15 cellular contexts compared by ENCODE assay signal in the genomic region with DNA sequence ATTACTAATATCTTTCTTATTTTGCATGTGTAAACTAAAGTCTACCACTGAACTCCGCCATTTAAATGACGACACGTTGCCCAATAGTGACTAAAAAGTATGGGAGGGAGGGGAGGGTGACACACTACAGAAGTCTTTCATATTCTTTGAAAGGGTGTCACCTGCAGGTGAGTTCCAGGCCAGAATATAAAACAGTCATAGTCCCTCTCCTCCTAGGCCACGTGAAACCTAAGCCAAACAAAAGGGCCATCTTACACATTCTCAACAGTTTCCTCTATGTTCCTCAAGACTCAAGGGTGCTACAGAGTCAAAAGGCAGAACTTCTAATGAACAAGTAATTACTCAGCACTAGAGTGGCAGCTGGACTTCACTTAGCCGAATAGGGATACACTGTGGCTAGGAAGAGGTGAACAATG. TPM values are rescaled to one million over a fixed set of nuclear protein-coding genes. Genes with fewer than 3 reads are reported as not detected.
DNase-seq lines count a peak whose midpoint lies in the region; ATAC-seq and TF ChIP-seq lines count a peak whose summit lies in the region.
"Had no signal": no experiment of that assay in that cellular context is flagged by ENCODE, and none has a peak within 500 bp of the region (broad histone marks: within the 10 kb centered on the region; RNA-seq: fewer than 3 reads in every experiment).

No MANE protein-coding gene starts in this region.

- H3K27me3 ChIP-seq in GM23338 (ENCODE audit: insufficient read depth) (no peaks in the 10 kb centered on the region), lower lobe of right lung (ENCODE audit: low read depth) (no peaks in the 10 kb centered on the region), gastroesophageal sphincter (no peaks in the 10 kb centered on the region)
- H3K27me3 ChIP-seq: thyroid gland had no signal

- WGBS in gastroesophageal sphincter (ENCODE audit: low coverage in 1 of 2), 2 donors, result 100% methylated on average over 4 to 5 of the region's 5 CpGs

- no peak overlapping the region for H3K27ac Mint-ChIP-seq in GM23338
- H3K27ac Mint-ChIP-seq in activated naive CD4-positive, alpha-beta T cell treated with anti-CD3 and anti-CD28 coated beads, Interleukin-2, amount 50 U/mL, for 72 hours, result peak overlapping the region in 1 of 2 donors; percentile 85

- H3K4me2 ChIP-seq in GM23338, result peak overlapping the region; percentile 72; the same call in 1 of the 2 replicates

- no peak for TF ChIP-seq EP300 in gastroesophageal sphincter (IDR thresholded peaks at IDR 0.05)

- no peak overlapping the region for H3K27ac ChIP-seq in GM23338 (ENCODE audit: low read depth)
- no peak overlapping the region for H3K27ac ChIP-seq in lower lobe of right lung
- H3K27ac ChIP-seq in gastroesophageal sphincter, result no peak overlapping the region
- H3K27ac ChIP-seq: SK-N-MC, thyroid gland had no signal

- TF ChIP-seq CTCF in GM23338 (conservative IDR thresholded peaks at IDR 0.05; ENCODE audit: low read depth in 2 of 2), result peak in 1 of 2 experiments; percentile 30; a peak in 2 of 4 replicates
- no peak for TF ChIP-seq CTCF in lower lobe of right lung (IDR thresholded peaks at IDR 0.05)
- TF ChIP-seq CTCF in gastroesophageal sphincter (IDR thresholded peaks at IDR 0.05), result no peak

- H3K79me2 ChIP-seq in GM23338 (replicated peaks; ENCODE audit: insufficient read depth), result peaks cover 84% of the 10 kb centered on the region

- peaks cover 79% of the 10 kb centered on the region for H3K4me1 Mint-ChIP-seq in GM23338

- H3K9me2 ChIP-seq in GM23338 (ENCODE audit: insufficient read depth), result no peaks in the 10 kb centered on the region

- H3K4me3 ChIP-seq in GM23338, result no peak overlapping the region
- H3K4me3 ChIP-seq in lower lobe of right lung, result no peak overlapping the region
- no peak overlapping the region for H3K4me3 ChIP-seq in gastroesophageal sphincter
- H3K4me3 ChIP-seq: SK-N-MC, thyroid gland had no signal

- peaks cover 25% of the 10 kb centered on the region for H4K20me1 ChIP-seq in GM23338 (replicated peaks; ENCODE audit: insufficient read depth)

- intact Hi-C loops in lower lobe of right lung (cut with DNase I), result loop anchor here (10.0 kb wide), 1 partner anchor 157 kb away; no protein-coding TSS in a partner anchor

- ATAC-seq in GM23338, result no peak
- ATAC-seq in activated naive CD4-positive, alpha-beta T cell treated with anti-CD3 and anti-CD28 coated beads, Interleukin-2, amount 50 U/mL, for 72 hours, result peak; percentile 24 to 32
- peak; percentile 81 to 90 for ATAC-seq in lower lobe of right lung
- no peak for ATAC-seq in gastroesophageal sphincter
- no peak for ATAC-seq in GM19351 (IDR thresholded peaks at IDR 0.05; ENCODE audit: unreplicated experiment)

- no peak for TF ChIP-seq POLR2A in gastroesophageal sphincter (IDR thresholded peaks at IDR 0.05)

- H3K4me1 ChIP-seq in GM23338 (ENCODE audit: insufficient read depth), result peaks cover 90% of the 10 kb centered on the region
- peaks cover 83% of the 10 kb centered on the region for H3K4me1 ChIP-seq in lower lobe of right lung
- H3K4me1 ChIP-seq in gastroesophageal sphincter, result peaks cover 0 to 61% (median 6%) of the 10 kb centered on the region in 3 donors

- H3K9me3 ChIP-seq in lower lobe of right lung, result no peaks in the 10 kb centered on the region
- no peaks in the 10 kb centered on the region for H3K9me3 ChIP-seq in gastroesophageal sphincter
- H3K9me3 ChIP-seq: thyroid gland had no signal

- no peaks in the 10 kb centered on the region for H3K36me3 ChIP-seq in GM23338 (ENCODE audit: insufficient read depth)
- no peaks in the 10 kb centered on the region for H3K36me3 ChIP-seq in lower lobe of right lung
- H3K36me3 ChIP-seq in gastroesophageal sphincter, result no peaks in the 10 kb centered on the region
- H3K36me3 ChIP-seq: thyroid gland had no signal

- H3K9me3 Mint-ChIP-seq in GM23338, result no peaks in the 10 kb centered on the region
- H3K9me3 Mint-ChIP-seq in activated naive CD4-positive, alpha-beta T cell treated with anti-CD3 and anti-CD28 coated beads, Interleukin-2, amount 50 U/mL, for 72 hours, result no peaks in the 10 kb centered on the region
- H3K9me3 Mint-ChIP-seq: activated naive CD8-positive, alpha-beta T cell treated with anti-CD3 and anti-CD28 coated beads, Interleukin-2, amount 10 ng/mL, durations not matched to agents 7 days and 5 days had no signal

- no peak overlapping the region for H3K4me3 Mint-ChIP-seq in GM23338

- no peak overlapping the region for H2AFZ ChIP-seq in GM23338

- H3F3A ChIP-seq in GM23338 (replicated peaks; ENCODE audit: low read depth), result no peaks in the 10 kb centered on the region

- DNase-seq in COLO668 (lab: John Stamatoyannopoulos, UW; ENCODE audit: unreplicated experiment), result peak; percentile 26
- no peak for DNase-seq in GM23338 (ENCODE audit: low spot score)
- DNase-seq in activated naive CD4-positive, alpha-beta T cell treated with anti-CD3 and anti-CD28 coated beads, Interleukin-2, amount 50 U/mL, for 72 hours (ENCODE audit: low spot score in 2 of 2), result no peak
- DNase-seq in lower lobe of right lung, result no peak
- DNase-seq in NCI-H146 (lab: John Stamatoyannopoulos, UW), result no peak
- DNase-seq in NCI-H1694 treated with DMSO at 0.1 percent for 48 hours (lab: John Stamatoyannopoulos, UW), result no peak
- DNase-seq: activated CD4-positive, CD25-positive, alpha-beta regulatory T cell treated with anti-CD3 and anti-CD28 coated beads, Interleukin-2, amount 50 U/mL, for 72 hours; activated naive CD8-positive, alpha-beta T cell treated with anti-CD3 and anti-CD28 coated beads, Interleukin-2, amount 10 ng/mL, durations not matched to agents 7 days and 5 days; COR-L47; cortex of kidney; NCI-H1048; thyroid gland had no signal

- H3K36me3 Mint-ChIP-seq in GM23338 (ENCODE audit: low read depth), result no peaks in the 10 kb centered on the region
- H3K36me3 Mint-ChIP-seq in activated naive CD4-positive, alpha-beta T cell treated with anti-CD3 and anti-CD28 coated beads, Interleukin-2, amount 50 U/mL, for 72 hours, result peaks cover 7 to 24% of the 10 kb centered on the region in 2 donors

- H3K27me3 Mint-ChIP-seq in GM23338 (ENCODE audit: insufficient read depth, low read depth, poor library complexity), result peaks cover 10% of the 10 kb centered on the region
- H3K27me3 Mint-ChIP-seq: activated naive CD8-positive, alpha-beta T cell treated with anti-CD3 and anti-CD28 coated beads, Interleukin-2, amount 10 ng/mL, durations not matched to agents 7 days and 5 days had no signal

TF ChIP-seq in GM23338, 12 proteins besides CTCF, POLR2A, EP300 and RAD21 (continues in another document):
- TF ChIP-seq, protein P1, sequence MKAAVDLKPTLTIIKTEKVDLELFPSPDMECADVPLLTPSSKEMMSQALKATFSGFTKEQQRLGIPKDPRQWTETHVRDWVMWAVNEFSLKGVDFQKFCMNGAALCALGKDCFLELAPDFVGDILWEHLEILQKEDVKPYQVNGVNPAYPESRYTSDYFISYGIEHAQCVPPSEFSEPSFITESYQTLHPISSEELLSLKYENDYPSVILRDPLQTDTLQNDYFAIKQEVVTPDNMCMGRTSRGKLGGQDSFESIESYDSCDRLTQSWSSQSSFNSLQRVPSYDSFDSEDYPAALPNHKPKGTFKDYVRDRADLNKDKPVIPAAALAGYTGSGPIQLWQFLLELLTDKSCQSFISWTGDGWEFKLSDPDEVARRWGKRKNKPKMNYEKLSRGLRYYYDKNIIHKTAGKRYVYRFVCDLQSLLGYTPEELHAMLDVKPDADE (IDR thresholded peaks at IDR 0.05), result no peak
- TF ChIP-seq EZH2phosphoT487 (IDR thresholded peaks at IDR 0.05; ENCODE audit: unreplicated experiment) (no peak), POLR2AphosphoS5 (IDR thresholded peaks at IDR 0.05; ENCODE audit: low read depth) (no peak), EZH2 (IDR thresholded peaks at IDR 0.05; ENCODE audit: low read depth, unreplicated experiment) (no peak), ZNF331 (CRISPR knock-in tag; IDR thresholded peaks at IDR 0.05; ENCODE audit: low read depth) (no peak), ZNF114 (CRISPR knock-in tag; IDR thresholded peaks at IDR 0.05) (no peak), NANOG (IDR thresholded peaks at IDR 0.05; ENCODE audit: borderline replicate concordance) (no peak)

RNA-seq across cellular contexts. Expression of gene CEMIP2, which starts 6.4 kb away (rescaled TPM):
- 70.4 and 76.7 TPM in 2 replicates for total RNA-seq in GM23338 (2014; rRNA removed; shearing (Covaris generic))
- polyA plus RNA-seq in GM23338 (2016; fragmentation: Nextera tagmentation; extraction: Ambion mirVana), result 23.0 and 23.8 TPM in 2 replicates
- 10 to 100 TPM; 48.8 to 66.5 TPM for total RNA-seq in activated naive CD4-positive, alpha-beta T cell treated with anti-CD3 and anti-CD28 coated beads, Interleukin-2, amount 50 U/mL, for 72 hours
- total RNA-seq in lower lobe of right lung (152 TPM), gastroesophageal sphincter (10 to 100 TPM in 3 of 4 donors, 1 to 10 TPM in 1; 8.1 to 84.5 (median 17.4) TPM)

Comparison
In these comparisons a context has a peak if more than half of its experiments do, and no peak if none do; other contexts are left out.
1. ATAC-seq: peak in activated naive CD4-positive, alpha-beta T cell treated with anti-CD3 and anti-CD28 coated beads, Interleukin-2, amount 50 U/mL, for 72 hours (2 of 2) and lower lobe of right lung (2 of 2); none in GM23338 (single experiment), gastroesophageal sphincter (single experiment) and GM19351 (single experiment).